25 cellular contexts compared by ENCODE assay signal in the genomic region with DNA sequence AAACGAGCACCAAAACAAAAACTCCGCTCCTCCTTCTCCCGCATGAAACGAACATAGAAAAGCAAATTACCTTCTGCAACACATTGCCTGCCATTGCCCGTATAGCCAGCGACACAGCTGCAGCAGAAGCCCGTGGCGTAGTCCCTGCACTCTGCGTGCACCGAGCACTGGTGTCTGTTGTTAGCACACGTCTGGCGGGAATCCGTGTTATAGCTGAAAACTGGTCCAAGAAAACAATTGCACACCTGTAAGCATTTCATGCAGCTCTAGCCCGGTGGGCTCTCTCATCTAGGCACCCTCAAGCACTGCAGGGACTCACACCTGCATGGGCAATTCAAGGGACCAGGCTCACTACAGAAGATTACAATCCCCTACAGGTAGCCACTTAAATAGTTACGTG. TPM values are rescaled to one million over a fixed set of nuclear protein-coding genes. Genes with fewer than 3 reads are reported as not detected.
"Had no signal": no experiment of that assay in that cellular context is flagged by ENCODE, and none has a peak within 500 bp of the region (broad histone marks: within the 10 kb centered on the region; RNA-seq: fewer than 3 reads in every experiment).

No MANE protein-coding gene starts in this region.

- H3K27me3 ChIP-seq: colonic mucosa, esophagus squamous epithelium, gastroesophageal sphincter, heart left ventricle, hepatocyte had no signal

- H3K9me3 ChIP-seq: colonic mucosa, esophagus squamous epithelium, gastroesophageal sphincter, heart left ventricle, lower lobe of right lung, mucosa of descending colon had no signal

- H3K79me2 ChIP-seq: hepatocyte had no signal

- H3K4me3 ChIP-seq: colonic mucosa, esophagus squamous epithelium, gastroesophageal sphincter, heart left ventricle, hepatocyte, lower lobe of right lung, mucosa of descending colon had no signal

- H2AFZ ChIP-seq: hepatocyte had no signal

- H3K27ac ChIP-seq: colonic mucosa, epithelial cell of prostate, hepatocyte, lower lobe of right lung had no signal

- H3K36me3 ChIP-seq: colonic mucosa had no signal

- DNase-seq: colonic mucosa; cortex of kidney; effector CD8-positive, alpha-beta T cell; effector memory CD8-positive, alpha-beta T cell; endodermal cell; erythroblast; esophagus squamous epithelium; foreskin fibroblast; foreskin melanocyte; heart left ventricle; hypothalamus; immature natural killer cell; islet precursor cell; kidney; kidney glomerular epithelial cell; left colon; left ventricle myocardium superior; lower lobe of right lung; mesenchymal stem cell; mucosa of descending colon had no signal

- ATAC-seq: effector memory CD8-positive, alpha-beta T cell; esophagus mucosa; gastroesophageal sphincter; heart left ventricle; left colon; left lobe of liver; left ventricle myocardium superior; lower lobe of right lung; mucosa of descending colon had no signal

- H3K4me1 ChIP-seq: colonic mucosa had no signal

- H3K4me2 ChIP-seq: hepatocyte had no signal

RNA-seq across cellular contexts. Expression of a gene that starts 26.9 kb away (rescaled TPM):
- polyA plus RNA-seq: immature natural killer cell had no signal
